Comparison of ENCODE assay signal across 13 cellular contexts in the genomic region with DNA sequence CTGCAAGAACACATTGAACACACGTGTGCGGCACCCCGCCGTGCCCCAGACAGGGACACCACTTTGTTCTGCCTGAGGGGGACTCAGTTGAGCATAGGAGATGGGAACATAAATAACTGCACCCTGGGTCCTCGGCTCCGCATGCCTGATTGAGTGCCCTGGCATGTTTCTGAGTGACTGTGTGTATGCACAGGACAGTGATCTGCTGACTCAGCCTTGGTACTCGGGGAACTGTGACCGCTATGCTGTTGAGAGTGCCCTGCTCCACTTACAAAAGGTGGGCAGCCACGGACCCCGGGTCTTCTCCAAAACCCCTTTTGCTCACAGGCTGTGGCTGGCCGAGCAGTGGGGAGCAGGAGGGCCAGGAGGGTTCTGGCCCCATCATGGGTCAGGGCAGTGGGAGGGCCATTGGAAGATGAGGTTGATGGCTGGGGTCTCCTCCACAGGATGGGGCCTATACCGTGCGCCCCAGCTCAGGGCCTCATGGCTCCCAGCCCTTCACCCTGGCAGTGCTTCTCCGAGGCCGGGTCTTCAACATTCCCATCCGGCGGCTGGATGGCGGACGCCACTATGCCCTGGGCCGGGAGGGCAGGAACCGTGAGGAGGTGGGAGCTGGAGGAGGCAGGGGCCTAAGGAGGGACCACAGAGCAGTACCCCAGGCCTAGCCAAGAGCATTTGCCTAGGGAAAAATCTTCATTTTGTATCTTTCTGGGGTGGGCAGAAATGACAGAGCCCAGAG. TPM values are rescaled to one million over a fixed set of nuclear protein-coding genes. Genes with fewer than 3 reads are reported as not detected.
DNase-seq lines count a peak whose midpoint lies in the region; ATAC-seq, FAIRE-seq and TF ChIP-seq lines count a peak whose summit lies in the region.
"Had no signal": no experiment of that assay in that cellular context is flagged by ENCODE, and none has a peak within 500 bp of the region (broad histone marks: within the 10 kb centered on the region; RNA-seq: fewer than 3 reads in every experiment).

No MANE protein-coding gene starts in this region.

- WGBS in A549 (ENCODE audit: missing lambda C conversion rate), result 97% methylated on average over 20 of the region's 21 CpGs
- WGBS in psoas muscle, 3 donors, result 74 to 87% (median 75%) methylated on average over 19 to 21 of the region's 21 CpGs
- 81 to 92% (median 90%) methylated on average over 11 to 21 of the region's 21 CpGs for WGBS in adrenal gland, 4 donors

- no peak for ATAC-seq in A549
- peak; percentile 3 for ATAC-seq in left ventricle myocardium superior
- no peak for ATAC-seq in psoas muscle

- H3K9me3 Mint-ChIP-seq in osteocyte (ENCODE audit: unreplicated experiment), result no peaks in the 10 kb centered on the region
- H3K9me3 Mint-ChIP-seq: memory B cell had no signal

- TF ChIP-seq EP300 in A549 (IDR thresholded peaks at IDR 0.05), result no peak

- no peak overlapping the region for H3K27ac Mint-ChIP-seq in osteocyte (ENCODE audit: unreplicated experiment)
- H3K27ac Mint-ChIP-seq: memory B cell had no signal

- CTCF ChIA-PET in A549 (lab: Yijun Ruan, JAX), result interaction anchor here (1.5 to 41.9 kb wide), 4 partner anchors 14 to 110 kb away, joined by 3 to 1185 read pairs (median 107); a partner anchor contains a TSS

- no peak for TF ChIP-seq POLR2A in A549 (IDR thresholded peaks at IDR 0.05; ENCODE audit: low read length)
- no peak for TF ChIP-seq POLR2A in adrenal gland (IDR thresholded peaks at IDR 0.05)

- H3K36me3 ChIP-seq in psoas muscle (ENCODE audit: insufficient read depth in 1 of 2, low read depth in 1 of 2) (no peaks in the 10 kb centered on the region), adrenal gland (replicated peaks in 1 of 2) (no peaks in the 10 kb centered on the region)
- H3K36me3 ChIP-seq: prostate gland had no signal

- TF ChIP-seq CTCF in A549 (IDR thresholded peaks at IDR 0.05), result no peak
- no peak for TF ChIP-seq CTCF in psoas muscle (IDR thresholded peaks at IDR 0.05)
- TF ChIP-seq CTCF in osteocyte (IDR thresholded peaks at IDR 0.05), result no peak
- TF ChIP-seq CTCF in adrenal gland (IDR thresholded peaks at IDR 0.05), result no peak

- FAIRE-seq in A549 (lab: Jason Lieb, UNC), result no peak
- FAIRE-seq: GM18507 had no signal

- H3K27me3 ChIP-seq in psoas muscle (ENCODE audit: insufficient read depth in 3 of 3, low read length in 2 of 3), result no peaks in the 10 kb centered on the region
- no peaks in the 10 kb centered on the region for H3K27me3 ChIP-seq in adrenal gland

- peaks cover 50% of the 10 kb centered on the region for H3K4me1 Mint-ChIP-seq in osteocyte (ENCODE audit: unreplicated experiment)

- POLR2A ChIA-PET in A549 (lab: Yijun Ruan, JAX), result interaction anchor here (0.7 to 3.5 kb wide), 3 partner anchors 14 to 104 kb away, joined by 5 to 31 read pairs (median 6); a partner anchor contains a TSS

- peak overlapping the region; percentile 91 to 95 for H3K27ac ChIP-seq in A549
- H3K27ac ChIP-seq in psoas muscle, result peak overlapping the region; percentile 41
- peak overlapping the region in 2 of 5 donors; percentile 29 to 98 for H3K27ac ChIP-seq in adrenal gland

- H3K4me3 ChIP-seq in A549 (no peak overlapping the region), psoas muscle (no peak overlapping the region), adrenal gland (no peak overlapping the region)
- H3K4me3 ChIP-seq: prostate gland had no signal

- intact Hi-C loops in left ventricle myocardium superior (cut with micrococcal nuclease) (no loop called here), psoas muscle (cut with DNase I) (loop anchor here in 1 of 2 donors (5.0 kb wide), 1 partner anchor 67 kb away; no protein-coding TSS in a partner anchor), adrenal gland (cut with DNase I) (loop anchor here (5.0 kb wide), 1 partner anchor 102 kb away; a partner anchor contains a TSS)

- no peak overlapping the region for H3K4me2 ChIP-seq in A549

- DNase-seq in A549 (ENCODE audit: low read depth in 1 of 2, low spot score in 1 of 2), result no peak
- peak; percentile 20 for DNase-seq in NCI-H69 (lab: John Stamatoyannopoulos, UW)
- no peak for DNase-seq in left ventricle myocardium superior
- DNase-seq in psoas muscle, result no peak
- DNase-seq in activated T-cell treated with anti-CD3 and anti-CD28 coated beads for 4 hours, result no peak
- DNase-seq in DMS153 (lab: John Stamatoyannopoulos, UW), result no peak
- DNase-seq in osteocyte (ENCODE audit: extremely low spot score, unreplicated experiment), result no peak
- no peak for DNase-seq in adrenal gland
- DNase-seq: effector CD8-positive, alpha-beta T cell; NCI-H187 treated with DMSO at 0.1 percent for 48 hours had no signal

- H3K9me3 ChIP-seq in A549 (no peaks in the 10 kb centered on the region), psoas muscle (no peaks in the 10 kb centered on the region), adrenal gland (replicated peaks in 1 of 3) (no peaks in the 10 kb centered on the region)
- H3K9me3 ChIP-seq: prostate gland had no signal

- H3K4me1 ChIP-seq in A549, result peaks cover 78% of the 10 kb centered on the region
- H3K4me1 ChIP-seq in psoas muscle, result peaks cover 45% of the 10 kb centered on the region
- peaks cover 35 to 39% of the 10 kb centered on the region in 2 donors for H3K4me1 ChIP-seq in adrenal gland (replicated peaks in 1 of 2)

- H3K27me3 Mint-ChIP-seq in osteocyte (ENCODE audit: unreplicated experiment), result no peaks in the 10 kb centered on the region
- H3K27me3 Mint-ChIP-seq: memory B cell had no signal

- TF ChIP-seq RAD21 in A549 (conservative IDR thresholded peaks at IDR 0.05 in 1 of 2, IDR thresholded peaks at IDR 0.05 in 1 of 2), result no peak

- H3K36me3 Mint-ChIP-seq in osteocyte (ENCODE audit: unreplicated experiment), result no peaks in the 10 kb centered on the region
- H3K36me3 Mint-ChIP-seq: memory B cell had no signal

- H3K4me3 Mint-ChIP-seq in osteocyte (ENCODE audit: unreplicated experiment), result no peak overlapping the region
- H3K4me3 Mint-ChIP-seq: memory B cell had no signal

TF ChIP-seq in A549, 52 proteins besides CTCF, POLR2A, EP300 and RAD21:
- no peak for TF ChIP-seq ZC3H11A (IDR thresholded peaks at IDR 0.05)
- peak; percentile 92 for TF ChIP-seq MAFK (IDR thresholded peaks at IDR 0.05; ENCODE audit: partially characterized antibody)

RNA-seq across cellular contexts. Expression of a gene that starts 16.9 kb away (rescaled TPM):
- polyA plus RNA-seq in A549 (2011; rRNA removed), result 1.3 and 1.8 TPM in 2 replicates
- polyA plus RNA-seq in A549 (2012; cell fraction: cytosol; rRNA removed), result 0.48 and 0.69 TPM in 2 replicates
- polyA plus RNA-seq in A549 (2012; cell fraction: nucleus; rRNA removed), result 2.1 and 3.2 TPM in 2 replicates
- polyA plus RNA-seq in A549 (2017; fragmentation: RNase III; extraction: RNeasy Plus Mini Kit Qiagen cat#74134 plus additional on column Dnase treatment), result 1.4 to 1.5 TPM (median 1.4 TPM) in 3 replicates
- polyA minus RNA-seq in A549 (2011; rRNA and poly(A)+ RNA removed), result 0.83 and 1.9 TPM in 2 replicates
- total RNA-seq in left ventricle myocardium superior, result not detected
- total RNA-seq in psoas muscle, result 1 to 10 TPM in 1 of 4 donors, under 1 TPM in 2, not detected in 1; 0.48 to 1.4 (median 0.62) TPM
- 1 to 10 TPM in 1 of 3 donors, under 1 TPM in 2; 0.25 to 1.1 (median 0.77) TPM for polyA plus RNA-seq in psoas muscle
- total RNA-seq in osteocyte, result 0.51 and 1.6 TPM in 2 replicates
- total RNA-seq in adrenal gland, result 1 to 10 TPM in 1 of 8 donors, under 1 TPM in 2, not detected in 5; 0.69 to 1.4 (median 0.74) TPM
- polyA plus RNA-seq in adrenal gland, result 1 to 10 TPM in 2 of 3 donors, under 1 TPM in 1; 0.53 to 4.2 (median 1.3) TPM

RNA-seq across cellular contexts. Expression of a gene that starts 25.2 kb away (rescaled TPM):
- polyA plus RNA-seq in A549 (2011; rRNA removed) (81.0 and 94.6 TPM in 2 replicates), A549 (2017; fragmentation: RNase III; extraction: RNeasy Plus Mini Kit Qiagen cat#74134 plus additional on column Dnase treatment) (53.0 to 61.3 TPM (median 57.5 TPM) in 3 replicates), psoas muscle (10 to 100 TPM in 1 of 3 donors, 1 to 10 TPM in 2; 2.8 to 10.2 (median 6.6) TPM), adrenal gland (100 to 1,000 TPM in 1 of 3 donors, 10 to 100 TPM in 2; 13.8 to 192 (median 71.2) TPM)
- polyA plus RNA-seq in A549 (2012; cell fraction: cytosol; rRNA removed), result 127 and 130 TPM in 2 replicates
- 94.4 and 121 TPM in 2 replicates for polyA plus RNA-seq in A549 (2012; cell fraction: nucleus; rRNA removed)
- polyA minus RNA-seq in A549 (2011; rRNA and poly(A)+ RNA removed), result 57.0 and 66.1 TPM in 2 replicates
- total RNA-seq in left ventricle myocardium superior (6.1 TPM), psoas muscle (10 to 100 TPM in 1 of 4 donors, 1 to 10 TPM in 3; 4.2 to 11.1 (median 8.6) TPM), osteocyte (32.2 and 32.8 TPM in 2 replicates), adrenal gland (100 to 1,000 TPM in 1 of 8 donors, 10 to 100 TPM in 7; 17.5 to 104 (median 41.4) TPM)
